Comparison of ENCODE assay signal across 10 cellular contexts in genomic region chr3:172135766-172136729, GRCh38.
DNase-seq lines count a peak whose midpoint lies in the region; ATAC-seq and TF ChIP-seq lines count a peak whose summit lies in the region.
"Had no signal": no experiment of that assay in that cellular context is flagged by ENCODE, and none has a peak within 500 bp of the region (broad histone marks: within the 10 kb centered on the region; RNA-seq: fewer than 3 reads in every experiment).

No MANE protein-coding gene starts in this region.

- H3K27ac ChIP-seq in PC-3 (ENCODE audit: low read length) (peak overlapping the region; percentile 91), epithelial cell of prostate (peak overlapping the region; percentile 83), ovary (peak overlapping the region; percentile 12 to 51)
- H3K27ac ChIP-seq: SJCRH30 had no signal

- no peaks in the 10 kb centered on the region for H3K27me3 ChIP-seq in PC-3 (ENCODE audit: low read length)
- no peaks in the 10 kb centered on the region for H3K27me3 ChIP-seq in ovary
- H3K27me3 ChIP-seq: SJCRH30 had no signal

- H4K20me1 ChIP-seq in PC-3 (ENCODE audit: low read length) = no peaks in the 10 kb centered on the region

- H3K9ac ChIP-seq in PC-3 (ENCODE audit: low read length) = no peak overlapping the region

- intact Hi-C loops in PC-3 (cut with micrococcal nuclease) (no loop called here), ovary (cut with DNase I) (no loop called here)

- H3K9me3 ChIP-seq in PC-3 (ENCODE audit: low read length) (no peaks in the 10 kb centered on the region), ovary (no peaks in the 10 kb centered on the region)
- H3K9me3 ChIP-seq: SJCRH30 had no signal

- no peak for TF ChIP-seq POLR2A in ovary (IDR thresholded peaks at IDR 0.05)

- peak; percentile 69 for DNase-seq in EL
- no peak for DNase-seq in PC-3
- no peak for DNase-seq in epithelial cell of prostate (ENCODE audit: low read depth, low spot score)
- DNase-seq in ovary = no peak
- no peak for DNase-seq in NCI-H2081 (lab: John Stamatoyannopoulos, UW)
- DNase-seq: SJCRH30 had no signal

- H3F3A ChIP-seq in PC-3 (ENCODE audit: low read length, unreplicated experiment) = peaks cover 17% of the 10 kb centered on the region

- H3K4me3 ChIP-seq in PC-3 (ENCODE audit: low read length) = no peak overlapping the region
- no peak overlapping the region for H3K4me3 ChIP-seq in ovary
- H3K4me3 ChIP-seq: SJCRH30 had no signal

- no peak overlapping the region for H3K4me2 ChIP-seq in PC-3 (ENCODE audit: low read length)

- H3K36me3 ChIP-seq in PC-3 (ENCODE audit: low read depth, low read length) (peaks cover 11% of the 10 kb centered on the region), ovary (no peaks in the 10 kb centered on the region)

- 81 to 87% (median 85%) methylated on average over 4 of the region's 4 CpGs for WGBS in ovary, 3 donors

- TF ChIP-seq EP300 in ovary (IDR thresholded peaks at IDR 0.05) = no peak

- no TSS peak for BruUV-seq in PC-3 (replicated peaks; lab: Mats Ljungman, UMichigan)

- peaks cover 90% of the 10 kb centered on the region for H3K4me1 ChIP-seq in PC-3 (ENCODE audit: insufficient read depth, low read length)
- peaks cover 22% of the 10 kb centered on the region for H3K4me1 ChIP-seq in ovary (ENCODE audit: insufficient read depth)

- peaks cover 80% of the 10 kb centered on the region for H3K79me2 ChIP-seq in PC-3 (ENCODE audit: low read length)

- TF ChIP-seq CTCF in PC-3 (conservative IDR thresholded peaks at IDR 0.05; ENCODE audit: low read depth, low read length) = no peak
- TF ChIP-seq CTCF in ovary (IDR thresholded peaks at IDR 0.05) = no peak

- no peaks in the 10 kb centered on the region for H3K9me2 ChIP-seq in PC-3 (replicated peaks; ENCODE audit: low read length)

- POLR2A ChIA-PET in PC-3 (lab: Charles Lee; ENCODE audit: unreplicated experiment) = interaction anchor here (0.6 kb wide), 1 partner anchor 283 kb away, joined by 6 read pairs; no protein-coding TSS in a partner anchor

- CTCF ChIA-PET in PC-3 (lab: Charles Lee) = no interaction called here

- no peak overlapping the region for H2AFZ ChIP-seq in PC-3 (ENCODE audit: low read length)

- ATAC-seq in PC-3 (no peak), HG03139 (IDR thresholded peaks at IDR 0.05; ENCODE audit: unreplicated experiment) (no peak), GM18870 (IDR thresholded peaks at IDR 0.05; ENCODE audit: unreplicated experiment) (no peak), GM21717 (IDR thresholded peaks at IDR 0.05; ENCODE audit: unreplicated experiment) (no peak)
- ATAC-seq: stimulated activated memory B cell treated with anti-CD40 and anti-IgM and Interleukin-4, amounts not matched to agents 10 μg/mL and 1 μg/mL and 100 μg/mL, for 72 hours had no signal

Comparison
In these comparisons a context has a peak if more than half of its experiments do, and no peak if none do; other contexts are left out.
1. H3K27ac ChIP-seq: peak in every context shown above with its lines; median percentile 91 in PC-3; 83 in epithelial cell of prostate; 32 in ovary.